17 cellular contexts compared by ENCODE assay signal in genomic region chr20:48765359-48765758, GRCh38.
A peak's percentile ranks its signal among the peaks of the same experiment; 100 is the strongest.
DNase-seq lines count a peak whose midpoint lies in the region; ATAC-seq and TF ChIP-seq lines count a peak whose summit lies in the region.
"Had no signal": no experiment of that assay in that cellular context is flagged by ENCODE, and none has a peak within 500 bp of the region (broad histone marks: within the 10 kb centered on the region; RNA-seq: fewer than 3 reads in every experiment).

No MANE protein-coding gene starts in this region.

- H3K36me3 Mint-ChIP-seq in T-helper 1 cell treated with Interleukin-12 subunit alpha and Interleukin-12 subunit beta and Interleukin-4 antibody, amounts not matched to agents 30 μg/mL and 1 μg/mL, for 36 hours (ENCODE audit: low read depth): peaks cover 36% of the 10 kb centered on the region
- peaks cover 25% of the 10 kb centered on the region for H3K36me3 Mint-ChIP-seq in central memory CD8-positive, alpha-beta T cell (ENCODE audit: insufficient read depth)
- peaks cover 16% of the 10 kb centered on the region for H3K36me3 Mint-ChIP-seq in neural crest cell (ENCODE audit: low read depth)

- TF ChIP-seq CTCF in neural crest cell (conservative IDR thresholded peaks at IDR 0.05) (no peak), esophagus squamous epithelium (IDR thresholded peaks at IDR 0.05) (no peak)

- peak overlapping the region; percentile 65 for H3K27ac Mint-ChIP-seq in T-helper 1 cell treated with Interleukin-12 subunit alpha and Interleukin-12 subunit beta and Interleukin-4 antibody, amounts not matched to agents 30 μg/mL and 1 μg/mL, for 36 hours
- peak overlapping the region; percentile 90 for H3K27ac Mint-ChIP-seq in central memory CD8-positive, alpha-beta T cell (ENCODE audit: low read depth)
- H3K27ac Mint-ChIP-seq in neural crest cell (ENCODE audit: unreplicated experiment): peak overlapping the region; percentile 40
- H3K27ac Mint-ChIP-seq: progenitor cell of endocrine pancreas had no signal

- peaks cover 72% of the 10 kb centered on the region for H3K4me1 Mint-ChIP-seq in T-helper 1 cell treated with Interleukin-12 subunit alpha and Interleukin-12 subunit beta and Interleukin-4 antibody, amounts not matched to agents 30 μg/mL and 1 μg/mL, for 36 hours (ENCODE audit: low read depth)
- peaks cover 100% of the 10 kb centered on the region for H3K4me1 Mint-ChIP-seq in central memory CD8-positive, alpha-beta T cell
- H3K4me1 Mint-ChIP-seq in neural crest cell: peaks cover 79% of the 10 kb centered on the region

- no peak overlapping the region for H3K4me3 Mint-ChIP-seq in T-helper 1 cell treated with Interleukin-12 subunit alpha and Interleukin-12 subunit beta and Interleukin-4 antibody, amounts not matched to agents 30 μg/mL and 1 μg/mL, for 36 hours
- H3K4me3 Mint-ChIP-seq in central memory CD8-positive, alpha-beta T cell: no peak overlapping the region
- H3K4me3 Mint-ChIP-seq in neural crest cell: peak overlapping the region; percentile 47
- H3K4me3 Mint-ChIP-seq: naive B cell had no signal

- H3K27ac ChIP-seq in SK-N-MC: peak overlapping the region; percentile 23; the same call in 1 of the 2 replicates
- H3K27ac ChIP-seq in esophagus squamous epithelium: no peak overlapping the region

- ATAC-seq in central memory CD8-positive, alpha-beta T cell (replicated peaks; ENCODE audit: extremely low read depth, poor library complexity, severe bottlenecking): no peak
- no peak for ATAC-seq in SK-N-SH treated with all-trans-retinoic acid at 6 μM for 48 hours

- WGBS in esophagus squamous epithelium, 2 donors: 76 to 84% methylated on average over 4 of the region's 4 CpGs

- no peaks in the 10 kb centered on the region for H3K9me3 ChIP-seq in SK-N-MC (ENCODE audit: low read depth, low read length)
- H3K9me3 ChIP-seq in esophagus squamous epithelium: no peaks in the 10 kb centered on the region
- H3K9me3 ChIP-seq: BE2C had no signal

- H3K27me3 ChIP-seq in esophagus squamous epithelium: peaks cover 0 to 21% (median 0%) of the 10 kb centered on the region in 4 donors
- H3K27me3 ChIP-seq: BE2C had no signal

- intact Hi-C loops in esophagus squamous epithelium (cut with DNase I): no loop called here

- no peaks in the 10 kb centered on the region for H3K27me3 Mint-ChIP-seq in T-helper 1 cell treated with Interleukin-12 subunit alpha and Interleukin-12 subunit beta and Interleukin-4 antibody, amounts not matched to agents 30 μg/mL and 1 μg/mL, for 36 hours (ENCODE audit: low read depth)
- H3K27me3 Mint-ChIP-seq in central memory CD8-positive, alpha-beta T cell: no peaks in the 10 kb centered on the region
- H3K27me3 Mint-ChIP-seq in neural crest cell (ENCODE audit: low read depth): no peaks in the 10 kb centered on the region
- H3K27me3 Mint-ChIP-seq: naive B cell had no signal

- no peak overlapping the region for H3K9ac ChIP-seq in SK-N-MC (ENCODE audit: insufficient read length)

- no peaks in the 10 kb centered on the region for H3K9me3 Mint-ChIP-seq in T-helper 1 cell treated with Interleukin-12 subunit alpha and Interleukin-12 subunit beta and Interleukin-4 antibody, amounts not matched to agents 30 μg/mL and 1 μg/mL, for 36 hours
- H3K9me3 Mint-ChIP-seq in central memory CD8-positive, alpha-beta T cell: no peaks in the 10 kb centered on the region
- H3K9me3 Mint-ChIP-seq in neural crest cell: peaks cover 9% of the 10 kb centered on the region

- no peak for TF ChIP-seq POLR2A in esophagus squamous epithelium (IDR thresholded peaks at IDR 0.05)

- H3K4me3 ChIP-seq in SK-N-MC: no peak overlapping the region
- H3K4me3 ChIP-seq in esophagus squamous epithelium: no peak overlapping the region
- H3K4me3 ChIP-seq: heart right ventricle had no signal

- H3K4me1 ChIP-seq in esophagus squamous epithelium: peaks cover 5 to 32% (median 12%) of the 10 kb centered on the region in 3 donors
- H3K4me1 ChIP-seq: BE2C had no signal

- H3K36me3 ChIP-seq in SK-N-MC (ENCODE audit: insufficient read depth, low read length): peaks cover 14% of the 10 kb centered on the region
- H3K36me3 ChIP-seq in esophagus squamous epithelium: no peaks in the 10 kb centered on the region
- H3K36me3 ChIP-seq: BE2C, heart right ventricle had no signal

- DNase-seq in T-helper 1 cell: no peak
- no peak for DNase-seq in SK-N-MC (ENCODE audit: low read depth, low spot score)
- DNase-seq in central memory CD8-positive, alpha-beta T cell (ENCODE audit: low spot score in 2 of 2): no peak
- no peak for DNase-seq in neural crest cell (ENCODE audit: low read depth, low spot score)
- DNase-seq in esophagus squamous epithelium (lab: John Stamatoyannopoulos, UW): no peak
- no peak for DNase-seq in midbrain (lab: John Stamatoyannopoulos, UW)
- DNase-seq: activated effector memory CD4-positive, alpha-beta T cell treated with Interleukin-2 at 50 U/mL for 16 hours; anterior cingulate cortex; BE2C; DMS 273 treated with DMSO at 0.1 percent for 48 hours; heart right ventricle; naive B cell; NCI-H2081; NCI-H510A treated with DMSO at 0.1 percent for 48 hours had no signal

TF ChIP-seq in SK-N-SH treated with all-trans-retinoic acid at 6 μM for 48 hours, 23 proteins besides CTCF, POLR2A, EP300 and RAD21 (continues in another document):
- TF ChIP-seq TOX (CRISPR knock-in tag; IDR thresholded peaks at IDR 0.05; ENCODE audit: borderline replicate concordance) (no peak), ZNF70 (CRISPR knock-in tag; IDR thresholded peaks at IDR 0.05) (no peak), OSR1 (CRISPR knock-in tag; IDR thresholded peaks at IDR 0.05) (no peak), ZNF8 (CRISPR knock-in tag; IDR thresholded peaks at IDR 0.05) (no peak), ESRRG (CRISPR knock-in tag; IDR thresholded peaks at IDR 0.05) (no peak), TSHZ2 (CRISPR knock-in tag; IDR thresholded peaks at IDR 0.05) (no peak), ZNF565 (CRISPR knock-in tag; conservative IDR thresholded peaks at IDR 0.05; ENCODE audit: low read depth) (no peak), BACH2 (CRISPR knock-in tag; IDR thresholded peaks at IDR 0.05; ENCODE audit: borderline replicate concordance) (no peak), ARNTL (CRISPR knock-in tag; IDR thresholded peaks at IDR 0.05; ENCODE audit: borderline replicate concordance, low read depth) (no peak), TCF4 (CRISPR knock-in tag; IDR thresholded peaks at IDR 0.05; ENCODE audit: borderline replicate concordance) (no peak), SNAI2 (CRISPR knock-in tag; IDR thresholded peaks at IDR 0.05) (no peak), ZFP3 (CRISPR knock-in tag; IDR thresholded peaks at IDR 0.05) (no peak), ZFP30 (CRISPR knock-in tag; IDR thresholded peaks at IDR 0.05) (no peak), ZC3H10 (CRISPR knock-in tag; IDR thresholded peaks at IDR 0.05) (no peak)
- TF ChIP-seq, protein P1, sequence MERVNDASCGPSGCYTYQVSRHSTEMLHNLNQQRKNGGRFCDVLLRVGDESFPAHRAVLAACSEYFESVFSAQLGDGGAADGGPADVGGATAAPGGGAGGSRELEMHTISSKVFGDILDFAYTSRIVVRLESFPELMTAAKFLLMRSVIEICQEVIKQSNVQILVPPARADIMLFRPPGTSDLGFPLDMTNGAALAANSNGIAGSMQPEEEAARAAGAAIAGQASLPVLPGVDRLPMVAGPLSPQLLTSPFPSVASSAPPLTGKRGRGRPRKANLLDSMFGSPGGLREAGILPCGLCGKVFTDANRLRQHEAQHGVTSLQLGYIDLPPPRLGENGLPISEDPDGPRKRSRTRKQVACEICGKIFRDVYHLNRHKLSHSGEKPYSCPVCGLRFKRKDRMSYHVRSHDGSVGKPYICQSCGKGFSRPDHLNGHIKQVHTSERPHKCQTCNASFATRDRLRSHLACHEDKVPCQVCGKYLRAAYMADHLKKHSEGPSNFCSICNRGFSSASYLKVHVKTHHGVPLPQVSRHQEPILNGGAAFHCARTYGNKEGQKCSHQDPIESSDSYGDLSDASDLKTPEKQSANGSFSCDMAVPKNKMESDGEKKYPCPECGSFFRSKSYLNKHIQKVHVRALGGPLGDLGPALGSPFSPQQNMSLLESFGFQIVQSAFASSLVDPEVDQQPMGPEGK (CRISPR knock-in tag; IDR thresholded peaks at IDR 0.05; ENCODE audit: borderline replicate concordance): no peak
- TF ChIP-seq, protein P2, sequence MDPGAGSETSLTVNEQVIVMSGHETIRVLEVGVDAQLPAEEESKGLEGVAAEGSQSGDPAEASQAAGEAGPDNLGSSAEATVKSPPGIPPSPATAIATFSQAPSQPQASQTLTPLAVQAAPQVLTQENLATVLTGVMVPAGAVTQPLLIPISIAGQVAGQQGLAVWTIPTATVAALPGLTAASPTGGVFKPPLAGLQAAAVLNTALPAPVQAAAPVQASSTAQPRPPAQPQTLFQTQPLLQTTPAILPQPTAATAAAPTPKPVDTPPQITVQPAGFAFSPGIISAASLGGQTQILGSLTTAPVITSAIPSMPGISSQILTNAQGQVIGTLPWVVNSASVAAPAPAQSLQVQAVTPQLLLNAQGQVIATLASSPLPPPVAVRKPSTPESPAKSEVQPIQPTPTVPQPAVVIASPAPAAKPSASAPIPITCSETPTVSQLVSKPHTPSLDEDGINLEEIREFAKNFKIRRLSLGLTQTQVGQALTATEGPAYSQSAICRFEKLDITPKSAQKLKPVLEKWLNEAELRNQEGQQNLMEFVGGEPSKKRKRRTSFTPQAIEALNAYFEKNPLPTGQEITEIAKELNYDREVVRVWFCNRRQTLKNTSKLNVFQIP (CRISPR knock-in tag; IDR thresholded peaks at IDR 0.05; ENCODE audit: borderline replicate concordance, low read depth): no peak

Comparison
In these comparisons a context has a peak if more than half of its experiments do, and no peak if none do; other contexts are left out.
1. H3K27ac Mint-ChIP-seq: peak in every context shown above with its lines; median percentile 90 in central memory CD8-positive, alpha-beta T cell; 65 in T-helper 1 cell treated with Interleukin-12 subunit alpha and Interleukin-12 subunit beta and Interleukin-4 antibody, amounts not matched to agents 30 μg/mL and 1 μg/mL, for 36 hours; 40 in neural crest cell.